ENCODE assay signal across 15 cellular contexts in the genomic region with DNA sequence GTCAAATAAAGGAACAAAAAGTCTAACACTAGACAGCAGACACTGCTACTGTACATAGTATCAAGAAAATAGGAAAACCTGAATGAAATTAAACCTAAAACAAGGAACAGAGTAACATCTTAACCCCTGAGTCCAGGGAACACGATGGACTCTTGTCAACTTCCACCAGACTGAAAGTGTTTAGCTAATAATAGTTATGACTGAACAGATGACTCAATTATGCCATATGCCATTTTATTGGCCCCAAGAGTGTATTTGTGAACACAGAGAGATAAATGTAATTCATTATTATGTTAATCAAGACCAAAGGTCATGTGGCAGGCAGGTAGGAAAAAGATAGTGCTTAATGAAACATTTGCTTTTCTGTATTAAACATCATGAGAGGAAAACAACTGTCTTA. TPM values are rescaled to one million over a fixed set of nuclear protein-coding genes. Genes with fewer than 3 reads are reported as not detected.
"Had no signal": no experiment of that assay in that cellular context is flagged by ENCODE, and none has a peak within 500 bp of the region (broad histone marks: within the 10 kb centered on the region; RNA-seq: fewer than 3 reads in every experiment).

No MANE protein-coding gene starts in this region.

- H3K9me3 ChIP-seq: adrenal gland, gastrocnemius medialis, right atrium auricular region, tibial nerve had no signal

- H3K36me3 ChIP-seq: adrenal gland, gastrocnemius medialis, neural progenitor cell, right atrium auricular region, tibial nerve had no signal

- H3K4me3 ChIP-seq: adrenal gland, coronary artery, gastrocnemius medialis, neural progenitor cell, right atrium auricular region, tibial nerve had no signal

- H3K27me3 ChIP-seq: adrenal gland, gastrocnemius medialis, neural progenitor cell, right atrium auricular region, tibial nerve had no signal

- DNase-seq: activated CD4-positive, alpha-beta T cell treated with anti-CD3 and anti-CD28 coated beads for 48 hours; activated CD8-positive, alpha-beta T cell treated with anti-CD3 and anti-CD28 coated beads, Interleukin-2, amount 10 ng/mL, durations not matched to agents 7 days and 5 days; activated naive CD4-positive, alpha-beta T cell treated with Interleukin-2 at 50 U/mL for 16 hours; adrenal gland; effector CD8-positive, alpha-beta T cell; gastrocnemius medialis; kidney glomerular epithelial cell; stimulated activated naive B cell treated with anti-CD40 and anti-IgM and Interleukin-4, amounts not matched to agents 10 μg/mL and 1 μg/mL and 100 μg/mL, for 72 hours had no signal

- H3K27ac ChIP-seq: adrenal gland, coronary artery, gastrocnemius medialis, neural progenitor cell, right atrium auricular region, tibial nerve had no signal

- H3K4me1 ChIP-seq: adrenal gland, gastrocnemius medialis, neural progenitor cell, right atrium auricular region, tibial nerve had no signal

- ATAC-seq: activated CD8-positive, alpha-beta T cell treated with anti-CD3 and anti-CD28 coated beads, Interleukin-2, amount 10 ng/mL, durations not matched to agents 7 days and 5 days; gastrocnemius medialis; stimulated activated naive B cell treated with anti-CD40 and anti-IgM and Interleukin-4, amounts not matched to agents 10 μg/mL and 1 μg/mL and 100 μg/mL, for 72 hours; WTC11 had no signal

RNA-seq across cellular contexts. Expression of a gene that starts 58.0 kb away (rescaled TPM):
- total RNA-seq: activated CD8-positive, alpha-beta T cell treated with anti-CD3 and anti-CD28 coated beads, Interleukin-2, amount 10 ng/mL, durations not matched to agents 7 days and 5 days; activated T-helper 1 cell treated with anti-CD3 and anti-CD28 coated beads, Interleukin-12 subunit alpha, Interleukin-12 subunit beta, Interleukin-2, Interleukin-4 antibody, amounts not matched to agents 30 ng/mL and 10 ng/mL and 1 ng/mL, durations not matched to agents 14 hours and 24 hours and 36 hours; liver; right atrium auricular region; WTC11 had no signal
- polyA plus RNA-seq: liver had no signal
